In genomic region chr11:125123947-125124633, GRCh38 we compare ENCODE assay signal across 8 cellular contexts. TPM values are rescaled to one million over a fixed set of nuclear protein-coding genes. Genes with fewer than 3 reads are reported as not detected.
DNase-seq lines count a peak whose midpoint lies in the region; TF ChIP-seq lines count a peak whose summit lies in the region.

No MANE protein-coding gene starts in this region.

- H3K27me3 ChIP-seq in HUES6 (ENCODE audit: control insufficient read depth, insufficient read depth, low read length) = peaks cover 43% of the 10 kb centered on the region
- H3K27me3 ChIP-seq in tibial artery = peaks cover 0 to 10% of the 10 kb centered on the region in 2 donors

- no peak overlapping the region for H3K9ac ChIP-seq in HUES6 (ENCODE audit: low read length)

- H3K4me3 ChIP-seq in HUES6 (ENCODE audit: low read depth, low read length) (peak overlapping the region; percentile 38), choroid plexus epithelial cell (ENCODE audit: low read depth, low read length) (no peak overlapping the region), tibial artery (no peak overlapping the region)

- H3K36me3 ChIP-seq in HUES6 (ENCODE audit: control insufficient read depth, insufficient read depth, low read length) = no peaks in the 10 kb centered on the region
- no peaks in the 10 kb centered on the region for H3K36me3 ChIP-seq in tibial artery

- intact Hi-C loops in tibial artery (cut with DNase I; ENCODE audit: low total_unique reads) = no loop called here

- H3K27ac ChIP-seq in HUES6 (ENCODE audit: low read depth, low read length) (no peak overlapping the region), tibial artery (no peak overlapping the region)

- H3K4me1 ChIP-seq in HUES6 (ENCODE audit: control insufficient read depth, insufficient read depth, low read length) (peaks cover 2% of the 10 kb centered on the region; the same call in 1 of the 2 replicates), tibial artery (no peaks in the 10 kb centered on the region)

- DNase-seq in CD1c-positive myeloid dendritic cell (ENCODE audit: extremely low spot score) (peak; percentile 59), GM19238 (ENCODE audit: insufficient read length, low spot score) (peak; percentile 23), SK-N-DZ (ENCODE audit: low spot score) (peak; percentile 35), choroid plexus epithelial cell (ENCODE audit: low read depth) (peak; percentile 77), medulla oblongata (ENCODE audit: extremely low spot score) (peak; percentile 75), tibial artery (peak; percentile 47 to 71), GM03348 (ENCODE audit: low spot score) (no peak)

- H3K9me3 ChIP-seq in HUES6 (ENCODE audit: control insufficient read depth, insufficient read depth, low read depth, low read length) (0 out of 2 replicates have a peak, but pooled peaks cover 2% of the 10 kb centered on the region), tibial artery (no peaks in the 10 kb centered on the region)

- TF ChIP-seq CTCF in choroid plexus epithelial cell (conservative IDR thresholded peaks at IDR 0.05; ENCODE audit: low read depth, low read length) (peak; percentile 72), tibial artery (IDR thresholded peaks at IDR 0.05) (peak in 1 of 2 experiments; percentile 13)

RNA-seq across cellular contexts. Expression of gene TMEM218, which starts 12.7 kb away (rescaled TPM):
- polyA plus RNA-seq in SK-N-DZ (2014; cell fraction: cytosol; rRNA removed) = 30.2 and 35.7 TPM in 2 replicates
- polyA plus RNA-seq in SK-N-DZ (2014; cell fraction: nucleus; rRNA removed) = 32.0 and 43.3 TPM in 2 replicates

RNA-seq across cellular contexts. Expression of gene PKNOX2, which starts 40.5 kb away (rescaled TPM):
- polyA plus RNA-seq in SK-N-DZ (2014; cell fraction: cytosol; rRNA removed) = 0.05 TPM in 1 of 2 replicates, not detected in the other
- not detected in 2 replicates for polyA plus RNA-seq in SK-N-DZ (2014; cell fraction: nucleus; rRNA removed)
